ENCODE assay signal across 8 cellular contexts in genomic region chr7:2109936-2110585, GRCh38.
DNase-seq lines count a peak whose midpoint lies in the region; ATAC-seq, FAIRE-seq and TF ChIP-seq lines count a peak whose summit lies in the region.

No MANE protein-coding gene starts in this region.

- ATAC-seq in activated CD4-positive, CD25-positive, alpha-beta regulatory T cell treated with anti-CD3 and anti-CD28 coated beads, Interleukin-2, amount 50 U/mL, for 24 hours = peak; percentile 99 to 100
- ATAC-seq in GM18870 (IDR thresholded peaks at IDR 0.05; ENCODE audit: unreplicated experiment) = no peak

- no peak overlapping the region for H3K4me3 Mint-ChIP-seq in endodermal cell

- peak; percentile 89 for DNase-seq in HTR-8/SVneo (ENCODE audit: insufficient read length, low spot score)
- DNase-seq in endodermal cell = no peak
- peak; percentile 58 for DNase-seq in putamen (ENCODE audit: low spot score)
- DNase-seq in central memory CD4-positive, alpha-beta T cell = no peak
- no peak for DNase-seq in DMS114 treated with DMSO at 0.1 percent for 48 hours (lab: John Stamatoyannopoulos, UW; ENCODE audit: unreplicated experiment)

- H3K4me3 ChIP-seq in BLaER1 treated with 17β-estradiol and CSF1 and Interleukin-3, amounts not matched to agents 10 nM and 100 nM = peak overlapping the region in 8 of 10 experiments; percentile 27 to 62 (median 50); a peak in 14 of 20 replicates
- H3K4me3 ChIP-seq in endodermal cell (ENCODE audit: low read length) = no peak overlapping the region

- TF ChIP-seq CTCF in endodermal cell (conservative IDR thresholded peaks at IDR 0.05) = no peak

- H3K27ac Mint-ChIP-seq in endodermal cell = peak overlapping the region; percentile 56

- H3K27ac ChIP-seq in BLaER1 treated with 17β-estradiol and CSF1 and Interleukin-3, amounts not matched to agents 10 nM and 100 nM = peak overlapping the region in 10 of 11 experiments; percentile 37 to 88 (median 80); a peak in 19 of 22 replicates
- peak overlapping the region; percentile 97 for H3K27ac ChIP-seq in endodermal cell (ENCODE audit: low read depth, low read length)

- no peaks in the 10 kb centered on the region for H3K9me3 Mint-ChIP-seq in endodermal cell

- H3K9ac ChIP-seq in BLaER1 treated with 17β-estradiol and CSF1 and Interleukin-3, amounts not matched to agents 10 nM and 100 nM = peak overlapping the region in 10 of 11 experiments; percentile 27 to 80 (median 72); a peak in 18 of 22 replicates
- no peak overlapping the region for H3K9ac ChIP-seq in endodermal cell (ENCODE audit: extremely low read depth, low read length, poor library complexity, severe bottlenecking)

- peak overlapping the region; percentile 85 to 99 (median 95) for H3K4me2 ChIP-seq in BLaER1 treated with 17β-estradiol and CSF1 and Interleukin-3, amounts not matched to agents 10 nM and 100 nM

- H3K36me3 ChIP-seq in BLaER1 treated with 17β-estradiol and CSF1 and Interleukin-3, amounts not matched to agents 10 nM and 100 nM = peaks cover 12 to 20% (median 16%) of the 10 kb centered on the region in 11 experiments; a peak in 19 of 22 replicates
- peaks cover 16% of the 10 kb centered on the region for H3K36me3 ChIP-seq in endodermal cell (ENCODE audit: control insufficient read depth, insufficient read depth, low read length)

- no peaks in the 10 kb centered on the region for H3K27me3 Mint-ChIP-seq in endodermal cell (ENCODE audit: insufficient read depth)

- WGBS in endodermal cell (ENCODE audit: insufficient coverage in 1 of 2, insufficient read length in 1 of 2), 2 experiments = 93 to 94% methylated on average over 27 to 28 of the region's 28 CpGs

- H3K4me1 ChIP-seq in BLaER1 treated with 17β-estradiol and CSF1 and Interleukin-3, amounts not matched to agents 10 nM and 100 nM = peaks cover 91 to 100% (median 99%) of the 10 kb centered on the region in 10 experiments
- H3K4me1 ChIP-seq in endodermal cell (ENCODE audit: control insufficient read depth, insufficient read depth, low read length) = peaks cover 7% of the 10 kb centered on the region

- H4K20me1 ChIP-seq in BLaER1 treated with 17β-estradiol and CSF1 and Interleukin-3, amounts not matched to agents 10 nM and 100 nM = peaks cover 0 to 85% (median 30%) of the 10 kb centered on the region in 11 experiments; a peak in 15 of 22 replicates

- peaks cover 0 to 21% (median 8%) of the 10 kb centered on the region in 11 experiments; a peak in 9 of 22 replicates for H3K9me3 ChIP-seq in BLaER1 treated with 17β-estradiol and CSF1 and Interleukin-3, amounts not matched to agents 10 nM and 100 nM (replicated peaks in 1 of 11)
- H3K9me3 ChIP-seq in endodermal cell (ENCODE audit: control insufficient read depth, low read length) = no peaks in the 10 kb centered on the region

- H3K36me3 Mint-ChIP-seq in endodermal cell (ENCODE audit: low read depth) = peaks cover 15% of the 10 kb centered on the region

- peaks cover 0 to 26% (median 0%) of the 10 kb centered on the region in 11 experiments; a peak in 4 of 22 replicates for H3K27me3 ChIP-seq in BLaER1 treated with 17β-estradiol and CSF1 and Interleukin-3, amounts not matched to agents 10 nM and 100 nM
- H3K27me3 ChIP-seq in endodermal cell (ENCODE audit: control insufficient read depth, insufficient read depth, low read length, poor library complexity, severe bottlenecking) = no peaks in the 10 kb centered on the region

- peaks cover 14% of the 10 kb centered on the region for H3K4me1 Mint-ChIP-seq in endodermal cell

- FAIRE-seq in HTR-8/SVneo (lab: Jason Lieb, UNC) = peak; percentile 90

Comparison
In these comparisons a context has a peak if more than half of its experiments do, and no peak if none do; other contexts are left out.
1. DNase-seq: peak in HTR-8/SVneo (single experiment) and putamen (single experiment); none in endodermal cell (single experiment), central memory CD4-positive, alpha-beta T cell (single experiment) and DMS114 treated with DMSO at 0.1 percent for 48 hours (single experiment).